ENCODE assay signal across 9 cellular contexts in genomic region chr12:116880213-116880816, GRCh38. TPM values are rescaled to one million over a fixed set of nuclear protein-coding genes. Genes with fewer than 3 reads are reported as not detected.
DNase-seq lines count a peak whose midpoint lies in the region; ATAC-seq and TF ChIP-seq lines count a peak whose summit lies in the region.
"Had no signal": no experiment of that assay in that cellular context is flagged by ENCODE, and none has a peak within 500 bp of the region (broad histone marks: within the 10 kb centered on the region; RNA-seq: fewer than 3 reads in every experiment).

No MANE protein-coding gene starts in this region.

- H3K4me1 ChIP-seq in heart right ventricle (peaks cover 8 to 43% (median 32%) of the 10 kb centered on the region in 9 donors), iPS-15b (ENCODE audit: control insufficient read depth, insufficient read depth, low read length) (peaks cover 6% of the 10 kb centered on the region)

- no peak overlapping the region for H3K27ac ChIP-seq in heart right ventricle

- WGBS in heart right ventricle, 2 donors = 2% methylated on average over 20 to 21 of the region's 21 CpGs

- no peak overlapping the region for H3K27ac Mint-ChIP-seq in activated CD4-positive, alpha-beta memory T cell treated with anti-CD3 and anti-CD28 coated beads, Interleukin-2, amount 10 ng/mL, durations not matched to agents 7 days and 5 days
- H3K27ac Mint-ChIP-seq in type B pancreatic cell = peak overlapping the region; percentile 73

- no peaks in the 10 kb centered on the region for H3K36me3 Mint-ChIP-seq in activated CD4-positive, alpha-beta memory T cell treated with anti-CD3 and anti-CD28 coated beads, Interleukin-2, amount 10 ng/mL, durations not matched to agents 7 days and 5 days (ENCODE audit: low read depth)
- no peaks in the 10 kb centered on the region for H3K36me3 Mint-ChIP-seq in type B pancreatic cell

- peak overlapping the region; percentile 44 for H3K4me3 Mint-ChIP-seq in activated CD4-positive, alpha-beta memory T cell treated with anti-CD3 and anti-CD28 coated beads, Interleukin-2, amount 10 ng/mL, durations not matched to agents 7 days and 5 days
- peak overlapping the region; percentile 96 for H3K4me3 Mint-ChIP-seq in type B pancreatic cell

- DNase-seq in heart right ventricle (no peak), left ventricle myocardium superior (no peak), type B pancreatic cell (ENCODE audit: extremely low spot score, unreplicated experiment) (no peak), inferior parietal cortex (ENCODE audit: extremely low spot score) (no peak), amniotic stem cell (lab: John Stamatoyannopoulos, UW) (no peak), SW 1271 (lab: John Stamatoyannopoulos, UW) (no peak)
- DNase-seq in activated CD4-positive, alpha-beta memory T cell treated with anti-CD3 and anti-CD28 coated beads, Interleukin-2, amount 10 ng/mL, durations not matched to agents 7 days and 5 days = no peak
- DNase-seq: GF-D8 had no signal

- no peaks in the 10 kb centered on the region for H3K36me3 ChIP-seq in heart right ventricle
- no peaks in the 10 kb centered on the region for H3K36me3 ChIP-seq in iPS-15b (ENCODE audit: control insufficient read depth, insufficient read depth, low read length)

- intact Hi-C loops in heart right ventricle (cut with DNase I) = loop anchor here in 5 of 10 donors (5.0 to 10.0 kb wide), 3 partner anchors 173 to 178 kb away; no protein-coding TSS in a partner anchor
- intact Hi-C loops in left ventricle myocardium superior (cut with micrococcal nuclease) = no loop called here

- H3K4me3 ChIP-seq in heart right ventricle = peak overlapping the region in 9 of 10 donors; percentile 27 to 54 (median 44)
- peak overlapping the region; percentile 79 for H3K4me3 ChIP-seq in iPS-15b (ENCODE audit: low read depth, low read length)

- CTCF ChIA-PET in activated CD4-positive, alpha-beta memory T cell treated with anti-CD3 and anti-CD28 coated beads, Interleukin-2, amount 10 ng/mL, durations not matched to agents 7 days and 5 days (lab: Charles Lee) = interaction anchor here (1.0 to 1.5 kb wide), 4 partner anchors 36 to 220 kb away, joined by 3 to 4 read pairs (median 3); no protein-coding TSS in a partner anchor

- peaks cover 82% of the 10 kb centered on the region for H3K27me3 Mint-ChIP-seq in activated CD4-positive, alpha-beta memory T cell treated with anti-CD3 and anti-CD28 coated beads, Interleukin-2, amount 10 ng/mL, durations not matched to agents 7 days and 5 days
- H3K27me3 Mint-ChIP-seq in type B pancreatic cell = peaks cover 83% of the 10 kb centered on the region

- H3K27me3 ChIP-seq in heart right ventricle (peaks cover 7 to 96% (median 80%) of the 10 kb centered on the region in 7 donors), iPS-15b (ENCODE audit: control insufficient read depth, insufficient read depth, low read length) (peaks cover 68% of the 10 kb centered on the region)

- POLR2A ChIA-PET in activated CD4-positive, alpha-beta memory T cell treated with anti-CD3 and anti-CD28 coated beads, Interleukin-2, amount 10 ng/mL, durations not matched to agents 7 days and 5 days (lab: Charles Lee) = interaction anchor here (0.7 to 1.0 kb wide), 2 partner anchors 10 to 44 kb away, joined by 3 read pairs; no protein-coding TSS in a partner anchor

- H3K9me3 Mint-ChIP-seq in activated CD4-positive, alpha-beta memory T cell treated with anti-CD3 and anti-CD28 coated beads, Interleukin-2, amount 10 ng/mL, durations not matched to agents 7 days and 5 days = no peaks in the 10 kb centered on the region
- no peaks in the 10 kb centered on the region for H3K9me3 Mint-ChIP-seq in type B pancreatic cell

- peaks cover 31% of the 10 kb centered on the region for H3K4me1 Mint-ChIP-seq in activated CD4-positive, alpha-beta memory T cell treated with anti-CD3 and anti-CD28 coated beads, Interleukin-2, amount 10 ng/mL, durations not matched to agents 7 days and 5 days
- H3K4me1 Mint-ChIP-seq in type B pancreatic cell (ENCODE audit: unreplicated experiment) = peaks cover 29% of the 10 kb centered on the region

- H3K9me3 ChIP-seq in heart right ventricle (no peaks in the 10 kb centered on the region), iPS-15b (ENCODE audit: control insufficient read depth, insufficient read depth, low read length) (no peaks in the 10 kb centered on the region)

- ATAC-seq in heart right ventricle (no peak), left ventricle myocardium superior (no peak)

- TF ChIP-seq CTCF in heart right ventricle (IDR thresholded peaks at IDR 0.05) (no peak), type B pancreatic cell (conservative IDR thresholded peaks at IDR 0.05) (no peak)

- no peak overlapping the region for H3K9ac ChIP-seq in iPS-15b (ENCODE audit: low read depth, low read length)

RNA-seq across cellular contexts. Expression of gene HRK, which starts 0.9 kb away (rescaled TPM):
- total RNA-seq in heart right ventricle (1 to 10 TPM in 2 of 10 donors, under 1 TPM in 6, not detected in 2; 0.25 to 2.9 (median 0.57) TPM), left ventricle myocardium superior (0.20 TPM), type B pancreatic cell (ENCODE audit: low replicate concordance) (1.9 and 6.6 TPM in 2 replicates)
- polyA plus RNA-seq in heart right ventricle = under 1 TPM; 0.03 to 0.07 TPM
- total RNA-seq in activated CD4-positive, alpha-beta memory T cell treated with anti-CD3 and anti-CD28 coated beads, Interleukin-2, amount 10 ng/mL, durations not matched to agents 7 days and 5 days = not detected

RNA-seq across cellular contexts. Expression of gene FBXW8, which starts 30.4 kb away (rescaled TPM):
- total RNA-seq in heart right ventricle = 10 to 100 TPM in 1 of 10 donors, 1 to 10 TPM in 9; 5.3 to 11.3 (median 7.6) TPM
- 1 to 10 TPM; 2.4 to 3.7 TPM for polyA plus RNA-seq in heart right ventricle
- total RNA-seq in left ventricle myocardium superior = 5.1 TPM
- total RNA-seq in activated CD4-positive, alpha-beta memory T cell treated with anti-CD3 and anti-CD28 coated beads, Interleukin-2, amount 10 ng/mL, durations not matched to agents 7 days and 5 days = 1 to 10 TPM; 7.2 TPM
- 27.7 and 28.2 TPM in 2 replicates for total RNA-seq in type B pancreatic cell (ENCODE audit: low replicate concordance)
